In the genomic region with DNA sequence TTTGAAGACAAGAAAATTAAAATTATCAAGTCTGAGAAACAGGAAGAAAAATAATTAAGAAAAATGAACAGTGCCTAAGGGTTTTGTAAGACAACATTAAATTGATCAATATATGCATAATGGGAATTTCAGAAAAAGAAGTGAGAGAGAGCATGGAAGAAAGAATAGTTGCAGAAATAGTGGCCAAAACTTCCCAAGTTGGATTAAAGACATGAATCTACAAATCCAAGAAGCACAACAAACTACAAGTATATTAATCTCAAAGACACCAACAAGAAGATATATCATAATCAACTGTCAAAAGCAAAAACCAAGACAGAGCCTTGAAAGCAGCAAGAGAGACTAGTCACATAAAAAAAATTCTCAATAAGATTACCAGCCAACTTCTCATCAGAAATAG, we compare ENCODE assay signal across 35 cellular contexts.
"Had no signal": no experiment of that assay in that cellular context is flagged by ENCODE, and none has a peak within 500 bp of the region (broad histone marks: within the 10 kb centered on the region; RNA-seq: fewer than 3 reads in every experiment).

No MANE protein-coding gene starts in this region.

- H3K36me3 ChIP-seq: MG63 had no signal

- H3K27me3 ChIP-seq: MG63 had no signal

- DNase-seq: Karpas-422, Kasumi-1, MG63, MM.1S, MV-4-11, NCI-H1048, NCI-H1092, NCI-H1092 treated with DMSO at 0.1 percent for 48 hours, NCI-H1105, NCI-H1105 treated with DMSO at 0.1 percent for 48 hours, NCI-H1417, NCI-H1417 treated with DMSO at 0.1 percent for 48 hours, NCI-H1436, NCI-H1436 treated with DMSO at 0.1 percent for 48 hours, NCI-H146, NCI-H1694, NCI-H1694 treated with DMSO at 0.1 percent for 48 hours, NCI-H187, NCI-H187 treated with DMSO at 0.1 percent for 48 hours, NCI-H1930, NCI-H2029, NCI-H2029 treated with DMSO at 0.1 percent for 48 hours, NCI-H2081, NCI-H2081 treated with DMSO at 0.1 percent for 48 hours, NCI-H2107, NCI-H2171, NCI-H2171 treated with DMSO at 0.1 percent for 48 hours, NCI-H2227 treated with DMSO at 0.1 percent for 48 hours, NCI-H226, NCI-H345, NCI-H446, NCI-H446 treated with DMSO at 0.1 percent for 48 hours, NCI-H510A, NCI-H510A treated with DMSO at 0.1 percent for 48 hours, NCI-H524 had no signal

- H3K4me3 ChIP-seq: MG63 had no signal

- H3K9me3 ChIP-seq: MG63 had no signal
